ENCODE assay signal across 10 cellular contexts in genomic region chr10:72218329-72218728, GRCh38. TPM values are rescaled to one million over a fixed set of nuclear protein-coding genes. Genes with fewer than 3 reads are reported as not detected.
A peak's percentile ranks its signal among the peaks of the same experiment; 100 is the strongest.
DNase-seq lines count a peak whose midpoint lies in the region; ATAC-seq, FAIRE-seq and TF ChIP-seq lines count a peak whose summit lies in the region.
"Had no signal": no experiment of that assay in that cellular context is flagged by ENCODE, and none has a peak within 500 bp of the region (broad histone marks: within the 10 kb centered on the region; RNA-seq: fewer than 3 reads in every experiment).

No MANE protein-coding gene starts in this region.

- FAIRE-seq in A549 (lab: Jason Lieb, UNC), result no peak
- FAIRE-seq: H1 had no signal

- TF ChIP-seq RAD21 in A549 (conservative IDR thresholded peaks at IDR 0.05 in 1 of 2, IDR thresholded peaks at IDR 0.05 in 1 of 2), result no peak

- peak overlapping the region; percentile 85 for H3K4me2 ChIP-seq in A549

- no peaks in the 10 kb centered on the region for H3K27me3 Mint-ChIP-seq in activated naive CD8-positive, alpha-beta T cell treated with anti-CD3 and anti-CD28 coated beads, Interleukin-2, amount 10 ng/mL, durations not matched to agents 7 days and 5 days
- no peaks in the 10 kb centered on the region for H3K27me3 Mint-ChIP-seq in naive B cell

- peak overlapping the region; percentile 57 to 64 for H3K27ac ChIP-seq in A549

- no peak overlapping the region for H3K4me3 ChIP-seq in A549

- peaks cover 43% of the 10 kb centered on the region for H3K4me1 ChIP-seq in A549

- H3K4me3 Mint-ChIP-seq in activated naive CD8-positive, alpha-beta T cell treated with anti-CD3 and anti-CD28 coated beads, Interleukin-2, amount 10 ng/mL, durations not matched to agents 7 days and 5 days, result peak overlapping the region; percentile 74
- peak overlapping the region; percentile 79 to 100 (median 88) for H3K4me3 Mint-ChIP-seq in naive B cell

- no peak for ATAC-seq in A549
- peak; percentile 28 for ATAC-seq in HG03108 (IDR thresholded peaks at IDR 0.05; ENCODE audit: unreplicated experiment)
- no peak for ATAC-seq in activated naive CD8-positive, alpha-beta T cell treated with anti-CD3 and anti-CD28 coated beads, Interleukin-2, amount 10 ng/mL, durations not matched to agents 7 days and 5 days (ENCODE audit: low read depth)
- peak; percentile 56 to 57 for ATAC-seq in naive B cell (ENCODE audit: low read depth in 2 of 2)
- no peak for ATAC-seq in HG02981 (IDR thresholded peaks at IDR 0.05; ENCODE audit: unreplicated experiment)
- no peak for ATAC-seq in HG02884 (IDR thresholded peaks at IDR 0.05; ENCODE audit: unreplicated experiment)

- WGBS in A549 (ENCODE audit: missing lambda C conversion rate), result 56% methylated on average over 1 of the region's 1 CpG

- H3K4me1 Mint-ChIP-seq in activated naive CD8-positive, alpha-beta T cell treated with anti-CD3 and anti-CD28 coated beads, Interleukin-2, amount 10 ng/mL, durations not matched to agents 7 days and 5 days, result peaks cover 38% of the 10 kb centered on the region
- H3K4me1 Mint-ChIP-seq in naive B cell, result peaks cover 22 to 71% (median 49%) of the 10 kb centered on the region in 3 donors

- no peak for TF ChIP-seq POLR2A in A549 (IDR thresholded peaks at IDR 0.05; ENCODE audit: low read length)

- no peak for DNase-seq in A549 (ENCODE audit: low read depth in 1 of 2, low spot score in 1 of 2)
- DNase-seq in activated naive CD8-positive, alpha-beta T cell treated with anti-CD3 and anti-CD28 coated beads, Interleukin-2, amount 10 ng/mL, durations not matched to agents 7 days and 5 days, result no peak
- DNase-seq in naive B cell, result peak; percentile 73
- DNase-seq in stimulated activated CD4-positive, alpha-beta T cell treated with anti-CD3 and anti-CD28 coated beads, Interleukin-4, amount 100 ng/mL, for 4 hours, result no peak
- DNase-seq in DMS153 (lab: John Stamatoyannopoulos, UW), result no peak
- DNase-seq: MM.1S had no signal

- TF ChIP-seq CTCF in A549 (IDR thresholded peaks at IDR 0.05), result no peak

- CTCF ChIA-PET in A549 (lab: Yijun Ruan, JAX), result interaction anchor here (0.9 to 9.7 kb wide), 6 partner anchors 23 to 444 kb away, joined by 3 to 91 read pairs (median 4); partner anchors contain the start of gene VSIR

- no peaks in the 10 kb centered on the region for H3K9me3 Mint-ChIP-seq in activated naive CD8-positive, alpha-beta T cell treated with anti-CD3 and anti-CD28 coated beads, Interleukin-2, amount 10 ng/mL, durations not matched to agents 7 days and 5 days
- H3K9me3 Mint-ChIP-seq in naive B cell, result no peaks in the 10 kb centered on the region

- POLR2A ChIA-PET in A549 (lab: Yijun Ruan, JAX), result interaction anchor here (0.7 kb wide), 1 partner anchor 55 kb away, joined by 3 read pairs; no protein-coding TSS in a partner anchor
- POLR2A ChIA-PET in activated naive CD8-positive, alpha-beta T cell treated with anti-CD3 and anti-CD28 coated beads, Interleukin-2, amount 10 ng/mL, durations not matched to agents 7 days and 5 days (lab: Charles Lee), result interaction anchor here (0.7 to 6.3 kb wide), 7 partner anchors 10 to 158 kb away, joined by 3 to 66 read pairs (median 7); partner anchors contain the start of genes DDIT4 and SPOCK2

- H3K9me3 ChIP-seq in A549, result no peaks in the 10 kb centered on the region

- no peak for TF ChIP-seq EP300 in A549 (IDR thresholded peaks at IDR 0.05)

- H3K27ac Mint-ChIP-seq in activated naive CD8-positive, alpha-beta T cell treated with anti-CD3 and anti-CD28 coated beads, Interleukin-2, amount 10 ng/mL, durations not matched to agents 7 days and 5 days, result peak overlapping the region; percentile 87
- peak overlapping the region; percentile 92 to 97 (median 96) for H3K27ac Mint-ChIP-seq in naive B cell

- peaks cover 8% of the 10 kb centered on the region for H3K36me3 Mint-ChIP-seq in activated naive CD8-positive, alpha-beta T cell treated with anti-CD3 and anti-CD28 coated beads, Interleukin-2, amount 10 ng/mL, durations not matched to agents 7 days and 5 days
- H3K36me3 Mint-ChIP-seq in naive B cell, result no peaks in the 10 kb centered on the region

TF ChIP-seq in A549, 52 proteins besides CTCF, POLR2A, EP300 and RAD21:
- TF ChIP-seq RFX5 (IDR thresholded peaks at IDR 0.05) (no peak), MAZ (IDR thresholded peaks at IDR 0.05; ENCODE audit: borderline replicate concordance, low read depth, low read length) (no peak), RNF2 (IDR thresholded peaks at IDR 0.05; ENCODE audit: borderline replicate concordance, low read depth) (no peak), CEBPB (IDR thresholded peaks at IDR 0.05) (no peak), EHF (CRISPR knock-in tag; IDR thresholded peaks at IDR 0.05) (no peak), ZNF302 (CRISPR knock-in tag; IDR thresholded peaks at IDR 0.05) (no peak)

RNA-seq across cellular contexts. Expression of gene ASCC1, which starts 2.3 kb away (rescaled TPM):
- polyA plus RNA-seq in A549 (2011; rRNA removed), result 82.3 and 83.7 TPM in 2 replicates
- 21.6 and 24.9 TPM in 2 replicates for polyA plus RNA-seq in A549 (2012; cell fraction: cytosol; rRNA removed)
- 12.2 and 19.1 TPM in 2 replicates for polyA plus RNA-seq in A549 (2012; cell fraction: nucleus; rRNA removed)
- polyA plus RNA-seq in A549 (2017; fragmentation: RNase III; extraction: RNeasy Plus Mini Kit Qiagen cat#74134 plus additional on column Dnase treatment), result 56.2 to 58.9 TPM (median 56.5 TPM) in 3 replicates
- 35.9 and 39.6 TPM in 2 replicates for polyA minus RNA-seq in A549 (2011; rRNA and poly(A)+ RNA removed)
- 10 to 100 TPM; 28.5 to 34.4 TPM for total RNA-seq in activated naive CD8-positive, alpha-beta T cell treated with anti-CD3 and anti-CD28 coated beads, Interleukin-2, amount 10 ng/mL, durations not matched to agents 7 days and 5 days
- 10 to 100 TPM; 43.8 to 69.0 (median 48.4) TPM for polyA plus RNA-seq in naive B cell (ENCODE audit: low read depth in 6 of 6)

RNA-seq across cellular contexts. Expression of gene ANAPC16, which starts 2.5 kb away (rescaled TPM):
- polyA plus RNA-seq in A549 (2011; rRNA removed), result 136 and 165 TPM in 2 replicates
- polyA plus RNA-seq in A549 (2012; cell fraction: cytosol; rRNA removed), result 61.1 and 70.5 TPM in 2 replicates
- polyA plus RNA-seq in A549 (2012; cell fraction: nucleus; rRNA removed), result 13.7 and 21.8 TPM in 2 replicates
- polyA plus RNA-seq in A549 (2017; fragmentation: RNase III; extraction: RNeasy Plus Mini Kit Qiagen cat#74134 plus additional on column Dnase treatment), result 75.1 to 86.1 TPM (median 79.8 TPM) in 3 replicates
- 36.8 and 46.6 TPM in 2 replicates for polyA minus RNA-seq in A549 (2011; rRNA and poly(A)+ RNA removed)
- 10 to 100 TPM; 89.2 to 89.8 TPM for total RNA-seq in activated naive CD8-positive, alpha-beta T cell treated with anti-CD3 and anti-CD28 coated beads, Interleukin-2, amount 10 ng/mL, durations not matched to agents 7 days and 5 days
- polyA plus RNA-seq in naive B cell (ENCODE audit: low read depth in 6 of 6), result 100 to 1,000 TPM; 485 to 708 (median 561) TPM

RNA-seq across cellular contexts. Expression of gene DDIT4, which starts 55.4 kb away (rescaled TPM):
- polyA plus RNA-seq in A549 (2011; rRNA removed) (329 and 392 TPM in 2 replicates), A549 (2017; fragmentation: RNase III; extraction: RNeasy Plus Mini Kit Qiagen cat#74134 plus additional on column Dnase treatment) (188 to 239 TPM (median 238 TPM) in 3 replicates), naive B cell (ENCODE audit: low read depth in 6 of 6) (100 to 1,000 TPM in 1 of 6 donors, 10 to 100 TPM in 5; 22.6 to 124 (median 78.2) TPM)
- 189 and 275 TPM in 2 replicates for polyA plus RNA-seq in A549 (2012; cell fraction: cytosol; rRNA removed)
- polyA plus RNA-seq in A549 (2012; cell fraction: nucleus; rRNA removed), result 368 and 387 TPM in 2 replicates
- 299 and 339 TPM in 2 replicates for polyA minus RNA-seq in A549 (2011; rRNA and poly(A)+ RNA removed)
- total RNA-seq in activated naive CD8-positive, alpha-beta T cell treated with anti-CD3 and anti-CD28 coated beads, Interleukin-2, amount 10 ng/mL, durations not matched to agents 7 days and 5 days, result 100 to 1,000 TPM; 150 to 159 TPM

Comparison
In these comparisons a context has a peak if more than half of its experiments do, and no peak if none do; other contexts are left out.
1. ATAC-seq: peak in HG03108 (single experiment) and naive B cell (2 of 2); none in A549 (0 of 2), activated naive CD8-positive, alpha-beta T cell treated with anti-CD3 and anti-CD28 coated beads, Interleukin-2, amount 10 ng/mL, durations not matched to agents 7 days and 5 days (single experiment), HG02981 (single experiment) and HG02884 (single experiment).